ENCODE assay signal across 13 cellular contexts in the genomic region with DNA sequence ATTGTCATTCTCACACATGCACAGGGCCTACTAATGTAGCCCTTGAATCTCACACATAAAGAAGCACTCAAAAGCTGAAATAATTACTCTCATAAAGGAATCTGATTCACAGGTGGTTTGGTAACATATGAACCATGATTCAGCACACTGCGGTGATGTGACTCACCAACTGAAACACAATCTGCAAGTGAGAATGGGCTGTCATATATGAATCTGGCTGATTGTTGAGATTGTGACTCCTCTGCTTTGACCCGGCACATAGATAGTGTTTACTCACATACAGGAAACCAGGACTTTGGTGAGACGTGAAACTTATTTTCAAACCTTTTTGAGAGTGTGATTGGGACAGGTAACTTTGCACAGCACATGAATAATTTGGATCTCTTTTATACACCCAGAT. TPM values are rescaled to one million over a fixed set of nuclear protein-coding genes. Genes with fewer than 3 reads are reported as not detected.
"Had no signal": no experiment of that assay in that cellular context is flagged by ENCODE, and none has a peak within 500 bp of the region (broad histone marks: within the 10 kb centered on the region; RNA-seq: fewer than 3 reads in every experiment).

No MANE protein-coding gene starts in this region.

RNA-seq across cellular contexts. Expression of gene BPY2, which starts 7.8 kb away (rescaled TPM):
- total RNA-seq: activated CD8-positive, alpha-beta memory T cell treated with anti-CD3 and anti-CD28 coated beads for 36 hours; bronchial epithelial cell; endodermal cell; esophagus mucosa; glomerular endothelial cell; heart right ventricle; kidney epithelial cell; mesothelial cell of epicardium; osteocyte; posterior vena cava; spleen; subcutaneous adipose tissue; thoracic aorta had no signal
